Comparison of ENCODE assay signal across 17 cellular contexts in genomic region chr9:96256800-96257199, GRCh38. TPM values are rescaled to one million over a fixed set of nuclear protein-coding genes. Genes with fewer than 3 reads are reported as not detected.
DNase-seq lines count a peak whose midpoint lies in the region; ATAC-seq, FAIRE-seq and TF ChIP-seq lines count a peak whose summit lies in the region.
"Had no signal": no experiment of that assay in that cellular context is flagged by ENCODE, and none has a peak within 500 bp of the region (broad histone marks: within the 10 kb centered on the region; RNA-seq: fewer than 3 reads in every experiment).

No MANE protein-coding gene starts in this region.

- H3K4me2 ChIP-seq in HepG2 (ENCODE audit: low read depth, low read length) = no peak overlapping the region

- no TSS peak for BruUV-seq in HepG2 (replicated peaks; lab: Mats Ljungman, UMichigan)

- no peak for FAIRE-seq in HepG2 (lab: Jason Lieb, UNC)

- H3K9me3 ChIP-seq in HepG2 (ENCODE audit: low read length) (no peaks in the 10 kb centered on the region), right lobe of liver (no peaks in the 10 kb centered on the region), RWPE2 (ENCODE audit: severe bottlenecking) (no peaks in the 10 kb centered on the region), thyroid gland (no peaks in the 10 kb centered on the region)
- H3K9me3 ChIP-seq: SJSA1, spleen, tibial nerve had no signal

- H3K27ac ChIP-seq in HepG2 (ENCODE audit: extremely low read length, insufficient read depth, low read length) (no peak overlapping the region), right lobe of liver (no peak overlapping the region), RWPE2 (ENCODE audit: poor library complexity, severe bottlenecking) (no peak overlapping the region), thyroid gland (no peak overlapping the region)
- H3K27ac ChIP-seq: SJSA1, spleen, tibial nerve had no signal

- no peak for TF ChIP-seq RAD21 in HepG2 (CRISPR knock-in tag; IDR thresholded peaks at IDR 0.05)

- H3K27me3 ChIP-seq in HepG2 (ENCODE audit: control insufficient read depth in 1 of 2, insufficient read depth in 2 of 2, low read length in 2 of 2) (no peaks in the 10 kb centered on the region; a peak in 1 of 5 replicates), right lobe of liver (no peaks in the 10 kb centered on the region), RWPE2 (ENCODE audit: insufficient read depth, poor library complexity, severe bottlenecking) (no peaks in the 10 kb centered on the region), thyroid gland (no peaks in the 10 kb centered on the region)
- H3K27me3 ChIP-seq: SJSA1 had no signal

- no peaks in the 10 kb centered on the region for H4K20me1 ChIP-seq in HepG2 (ENCODE audit: insufficient read depth, low read length)

- peak; percentile 12 for DNase-seq in HepG2 (ENCODE audit: low spot score)
- DNase-seq in right lobe of liver = no peak
- no peak for DNase-seq in RWPE2 (ENCODE audit: low spot score)
- DNase-seq in glomerular endothelial cell (ENCODE audit: extremely low read depth, low read depth, low spot score) = peak; percentile 23
- DNase-seq in thyroid gland = no peak
- DNase-seq in NCI-H526 (lab: John Stamatoyannopoulos, UW) = no peak
- DNase-seq in NK-92 treated with Interleukin-12 subunit alpha and Interleukin-12 subunit beta, amount 100 ng/mL, for 24 hours (lab: John Stamatoyannopoulos, UW) = no peak
- DNase-seq in activated CD4-positive, alpha-beta T cell treated with anti-CD3 and anti-CD28 coated beads, Interleukin-2, amount 50 U/mL, for 48 hours = no peak
- DNase-seq: DND-41, NCI-H1092, NCI-H526 treated with DMSO at 0.1 percent for 48 hours, spleen had no signal

- no peak for TF ChIP-seq CTCF in HepG2 (CRISPR knock-in tag; IDR thresholded peaks at IDR 0.05)
- TF ChIP-seq CTCF in right lobe of liver (IDR thresholded peaks at IDR 0.05) = no peak
- no peak for TF ChIP-seq CTCF in RWPE2 (IDR thresholded peaks at IDR 0.05; ENCODE audit: poor library complexity, severe bottlenecking)
- no peak for TF ChIP-seq CTCF in thyroid gland (IDR thresholded peaks at IDR 0.05)

- H3K4me3 ChIP-seq in HepG2 (replicated peaks in 1 of 3; ENCODE audit: insufficient read depth in 1 of 3, low read depth in 2 of 3, low read length in 3 of 3) = no peak overlapping the region
- H3K4me3 ChIP-seq in right lobe of liver = no peak overlapping the region
- H3K4me3 ChIP-seq in RWPE2 (ENCODE audit: severe bottlenecking) = no peak overlapping the region
- H3K4me3 ChIP-seq in thyroid gland (replicated peaks in 1 of 3) = no peak overlapping the region
- H3K4me3 ChIP-seq: SJSA1, spleen, tibial nerve had no signal

- no peak overlapping the region for H2AFZ ChIP-seq in HepG2 (ENCODE audit: low read length)

- TF ChIP-seq EP300 in HepG2 (IDR thresholded peaks at IDR 0.05; ENCODE audit: low read depth in 2 of 2, low read length in 2 of 2) (no peak), HepG2 (CRISPR knock-in tag; IDR thresholded peaks at IDR 0.05; ENCODE audit: borderline replicate concordance) (no peak)

- no peaks in the 10 kb centered on the region for H3K4me1 ChIP-seq in HepG2 (ENCODE audit: insufficient read depth, low read length)
- H3K4me1 ChIP-seq in right lobe of liver = no peaks in the 10 kb centered on the region
- peaks cover 14% of the 10 kb centered on the region for H3K4me1 ChIP-seq in RWPE2 (ENCODE audit: insufficient read depth, poor library complexity, severe bottlenecking)
- no peaks in the 10 kb centered on the region for H3K4me1 ChIP-seq in thyroid gland
- H3K4me1 ChIP-seq: spleen had no signal

- 46% methylated on average over 9 of the region's 9 CpGs for WGBS in HepG2 (ENCODE audit: low lambda C conversion rate)
- 42% methylated on average over 8 of the region's 9 CpGs for WGBS in right lobe of liver (ENCODE audit: insufficient coverage, low coverage, low lambda C conversion rate, missing lambda C conversion rate)
- WGBS in thyroid gland, 2 donors = 67 to 72% methylated on average over 9 of the region's 9 CpGs

- in situ Hi-C loops in HepG2 (cut with HindIII; ENCODE audit: extremely low pct_ligation_motif_present, low pct_unique_long_range_greater_than_20kb) = no loop called here

- ATAC-seq in HepG2 (no peak), right lobe of liver (no peak), RWPE2 (ENCODE audit: low read depth) (peak; percentile 85)

- POLR2A ChIA-PET in HepG2 (lab: Yijun Ruan, JAX) = no interaction called here

- intact Hi-C loops in HepG2 (cut with micrococcal nuclease; ENCODE audit: unreplicated experiment) (no loop called here), right lobe of liver (cut with DNase I) (no loop called here), thyroid gland (cut with DNase I) (no loop called here)

- H3K9ac ChIP-seq in HepG2 (ENCODE audit: insufficient read depth, low read depth, low read length) = no peak overlapping the region

- TF ChIP-seq POLR2A in HepG2 (IDR thresholded peaks at IDR 0.05; ENCODE audit: insufficient read depth in 1 of 2, low read depth in 2 of 2, low read length in 2 of 2) (no peak), right lobe of liver (IDR thresholded peaks at IDR 0.05) (no peak), thyroid gland (IDR thresholded peaks at IDR 0.05) (no peak)

- H3K79me2 ChIP-seq in HepG2 (ENCODE audit: insufficient read depth, low read length) = no peaks in the 10 kb centered on the region

- CTCF ChIA-PET in HepG2 (lab: Yijun Ruan, JAX; ENCODE audit: low intra/inter-chr PET ratio, low total read pairs) = no interaction called here

- H3K36me3 ChIP-seq in HepG2 (replicated peaks in 1 of 2; ENCODE audit: control insufficient read depth in 1 of 2, insufficient read depth in 2 of 2, low read length in 2 of 2) = no peaks in the 10 kb centered on the region
- H3K36me3 ChIP-seq in right lobe of liver = no peaks in the 10 kb centered on the region
- H3K36me3 ChIP-seq in RWPE2 (ENCODE audit: low read depth) = no peaks in the 10 kb centered on the region
- H3K36me3 ChIP-seq in thyroid gland = no peaks in the 10 kb centered on the region
- H3K36me3 ChIP-seq: SJSA1, spleen, tibial nerve had no signal

TF ChIP-seq in HepG2, 621 proteins besides CTCF, POLR2A, EP300 and RAD21 (continues in another document):
- TF ChIP-seq ELK4 (CRISPR knock-in tag; IDR thresholded peaks at IDR 0.05; ENCODE audit: borderline replicate concordance) (no peak), MAZ (IDR thresholded peaks at IDR 0.05; ENCODE audit: borderline replicate concordance, low read depth, low read length) (no peak), MAZ (CRISPR knock-in tag; IDR thresholded peaks at IDR 0.05; ENCODE audit: low read depth) (no peak), ZBTB38 (CRISPR knock-in tag; IDR thresholded peaks at IDR 0.05) (no peak)

RNA-seq across cellular contexts. Expression of gene HSD17B3, which starts 45.2 kb away (rescaled TPM):
- total RNA-seq in HepG2 (2016; rRNA removed; fragmentation: Illumina TruSeq; extraction: Trizol) = not detected in 2 replicates
- total RNA-seq in HepG2 (2016; cell fraction: cytosol; rRNA removed; fragmentation: Illumina TruSeq; extraction: Trizol; ENCODE audit: low read depth) = not detected in 2 replicates
- 0.19 TPM in 1 of 2 replicates, not detected in the other for total RNA-seq in HepG2 (2016; cell fraction: insoluble cytoplasmic fraction; rRNA removed; fragmentation: Illumina TruSeq; extraction: Trizol)
- not detected in 2 replicates for total RNA-seq in HepG2 (2016; cell fraction: membrane; rRNA removed; fragmentation: Illumina TruSeq; extraction: Trizol)
- 1.1 TPM in 1 of 2 replicates, not detected in the other for total RNA-seq in HepG2 (2016; cell fraction: nucleus; rRNA removed; fragmentation: Illumina TruSeq; extraction: Trizol)
- 0.12 and 0.39 TPM in 2 replicates for polyA plus RNA-seq in HepG2 (2011; rRNA removed)
- polyA plus RNA-seq in HepG2 (2011; cell fraction: cytosol; rRNA removed) = 0.08 TPM in 1 of 2 replicates, not detected in the other
- 1.2 and 1.5 TPM in 2 replicates for polyA plus RNA-seq in HepG2 (2011; cell fraction: nucleus; rRNA removed)
- polyA plus RNA-seq in HepG2 (2012) = 0.54 and 0.63 TPM in 2 replicates
- not detected in 2 replicates for polyA plus RNA-seq in HepG2 (2016; cell fraction: cytosol; fragmentation: Illumina TruSeq; extraction: Trizol; ENCODE audit: low read depth)
- not detected in 2 replicates for polyA plus RNA-seq in HepG2 (2016; cell fraction: insoluble cytoplasmic fraction; fragmentation: Illumina TruSeq; extraction: Trizol; ENCODE audit: low read depth)
- not detected in 2 replicates for polyA plus RNA-seq in HepG2 (2016; cell fraction: membrane; fragmentation: Illumina TruSeq; extraction: Trizol; ENCODE audit: low read depth)
- not detected in 2 replicates for polyA plus RNA-seq in HepG2 (2016; cell fraction: nucleus; fragmentation: Illumina TruSeq; extraction: Trizol; ENCODE audit: insufficient read depth, low read depth)
- 0.16 TPM in 1 of 2 replicates, not detected in the other for polyA minus RNA-seq in HepG2 (2011; rRNA and poly(A)+ RNA removed; ENCODE audit: low replicate concordance)
- not detected in 2 replicates for polyA minus RNA-seq in HepG2 (2011; cell fraction: cytosol; rRNA and poly(A)+ RNA removed)
- 0.39 TPM in 1 of 2 replicates, not detected in the other for polyA minus RNA-seq in HepG2 (2011; cell fraction: nucleus; rRNA and poly(A)+ RNA removed)
- 1 to 10 TPM in 4 of 6 experiments, not detected in 2; 1.8 to 4.4 (median 3.1) TPM for total RNA-seq in right lobe of liver
- not detected in 2 replicates for total RNA-seq in glomerular endothelial cell
- 1 to 10 TPM in 3 of 4 donors, not detected in 1; 2.0 to 6.0 (median 2.2) TPM for total RNA-seq in thyroid gland
- total RNA-seq: activated T-helper 2 cell treated with anti-CD3 and anti-CD28 coated beads, Interferon-gamma antibody, Interleukin-2, Interleukin-4, amounts not matched to agents 10 μg/mL and 5 μg/mL and 100 μg/mL, durations not matched to agents 14 hours and 24 hours and 36 hours; kidney epithelial cell; neural crest cell; SJSA1 had no signal

Comparison
In these comparisons a context has a peak if more than half of its experiments do, and no peak if none do; other contexts are left out.
1. DNase-seq: peak in HepG2 (single experiment) and glomerular endothelial cell (single experiment); none in right lobe of liver (0 of 3), RWPE2 (single experiment), thyroid gland (0 of 2), NCI-H526 (0 of 2), NK-92 treated with Interleukin-12 subunit alpha and Interleukin-12 subunit beta, amount 100 ng/mL, for 24 hours (single experiment) and activated CD4-positive, alpha-beta T cell treated with anti-CD3 and anti-CD28 coated beads, Interleukin-2, amount 50 U/mL, for 48 hours (0 of 2).